In genomic region chr14:22982477-22983245, GRCh38 we compare ENCODE assay signal across 8 cellular contexts. TPM values are rescaled to one million over a fixed set of nuclear protein-coding genes. Genes with fewer than 3 reads are reported as not detected.
DNase-seq lines count a peak whose midpoint lies in the region; ATAC-seq and TF ChIP-seq lines count a peak whose summit lies in the region.

AJUBA (minus strand) TSS chr14:22982551; CDS start chr14:22982266, 285 bp downstream.

- DNase-seq in GM04503 (ENCODE audit: low read depth) (peak; percentile 81), HuH-7 (ENCODE audit: low spot score) (peak; percentile 93), SK-N-SH (peak; percentile 92), glomerular visceral epithelial cell (ENCODE audit: extremely low spot score) (peak; percentile 95), omental fat pad (ENCODE audit: low spot score) (peak; percentile 63), suprapubic skin (ENCODE audit: low spot score in 2 of 2) (peak; percentile 90 to 91)
- DNase-seq in activated naive CD4-positive, alpha-beta T cell treated with anti-CD3 and anti-CD28 coated beads, Interleukin-2, amount 50 U/mL, for 16 hours: peak; percentile 84

- no peak for TF ChIP-seq POLR2A in suprapubic skin (IDR thresholded peaks at IDR 0.05)

- CTCF ChIA-PET in SK-N-SH (lab: Yijun Ruan, JAX): interaction anchor here (0.7 to 34.9 kb wide), 21 partner anchors 8 to 426 kb away, joined by 3 to 1566 read pairs (median 4); partner anchors contain the start of genes CDH24, HAUS4, PRMT5 and PSMB11

- H3K9ac ChIP-seq in SK-N-SH: peak within 1 kb of the TSS; percentile 87

- peaks cover 56% of the 10 kb centered on the region for H3K79me2 ChIP-seq in SK-N-SH (ENCODE audit: insufficient read depth)

- WGBS in SK-N-SH (ENCODE audit: low lambda C conversion rate): 2% methylated on average over 36 of the region's 48 CpGs
- WGBS in suprapubic skin: under 1% methylated on average over 33 of the region's 48 CpGs

- ATAC-seq in omental fat pad (ENCODE audit: low FRiP score) (peak; percentile 70), GM21515 (IDR thresholded peaks at IDR 0.05; ENCODE audit: unreplicated experiment) (no peak)

- TF ChIP-seq CTCF in SK-N-SH (IDR thresholded peaks at IDR 0.05): no peak
- no peak for TF ChIP-seq CTCF in omental fat pad (IDR thresholded peaks at IDR 0.05)
- TF ChIP-seq CTCF in suprapubic skin (IDR thresholded peaks at IDR 0.05): no peak

- TF ChIP-seq EP300 in SK-N-SH (IDR thresholded peaks at IDR 0.05; ENCODE audit: borderline replicate concordance in 1 of 2, low read depth in 1 of 2, low read length in 1 of 2) (no peak), suprapubic skin (IDR thresholded peaks at IDR 0.05) (no peak)

- H3F3A ChIP-seq in SK-N-SH (replicated peaks; ENCODE audit: insufficient read depth): peaks cover 17% of the 10 kb centered on the region

- H3K9me2 ChIP-seq in SK-N-SH: no peaks in the 10 kb centered on the region

- TF ChIP-seq RAD21 in SK-N-SH (IDR thresholded peaks at IDR 0.05; ENCODE audit: low read length): no peak

- H3K4me3 ChIP-seq in SK-N-SH (ENCODE audit: low read depth in 2 of 2, low read length in 1 of 2) (peak within 1 kb of the TSS; percentile 82 to 88), suprapubic skin (peak within 1 kb of the TSS; percentile 77)

- peak within 1 kb of the TSS; percentile 55 for H2AFZ ChIP-seq in SK-N-SH (ENCODE audit: low read depth)

- H3K27me3 ChIP-seq in SK-N-SH (ENCODE audit: insufficient read depth): no peaks in the 10 kb centered on the region
- H3K27me3 ChIP-seq in suprapubic skin: no peaks in the 10 kb centered on the region

- POLR2A ChIA-PET in SK-N-SH (lab: Yijun Ruan, JAX): interaction anchor here (0.6 to 1.6 kb wide), 4 partner anchors 26 to 75 kb away, joined by 3 to 7 read pairs (median 3); partner anchors contain the start of genes CDH24 and HAUS4

- peak within 1 kb of the TSS; percentile 48 to 92 for H3K27ac ChIP-seq in SK-N-SH (ENCODE audit: low read depth in 2 of 2, low read length in 1 of 2)
- H3K27ac ChIP-seq in suprapubic skin: peak within 1 kb of the TSS; percentile 86

- peak within 1 kb of the TSS; percentile 94 for H3K4me2 ChIP-seq in SK-N-SH

- H4K20me1 ChIP-seq in SK-N-SH (ENCODE audit: insufficient read depth): no peaks in the 10 kb centered on the region

- H3K36me3 ChIP-seq in SK-N-SH (replicated peaks in 1 of 2; ENCODE audit: control insufficient read depth in 1 of 2, insufficient read depth in 2 of 2, low read length in 1 of 2) (peaks cover 0 to 4% of the 10 kb centered on the region in 2 experiments), suprapubic skin (peaks cover 5% of the 10 kb centered on the region)

- peaks cover 25 to 36% of the 10 kb centered on the region in 2 experiments for H3K4me1 ChIP-seq in SK-N-SH (ENCODE audit: control insufficient read depth in 1 of 2, insufficient read depth in 2 of 2, low read depth in 1 of 2, low read length in 1 of 2)
- peaks cover 46% of the 10 kb centered on the region for H3K4me1 ChIP-seq in suprapubic skin

- H3K9me3 ChIP-seq in SK-N-SH (no peaks in the 10 kb centered on the region), suprapubic skin (no peaks in the 10 kb centered on the region)

TF ChIP-seq in SK-N-SH, 30 proteins besides CTCF, POLR2A, EP300 and RAD21 (continues in another document):
- TF ChIP-seq POLR2AphosphoS5 (IDR thresholded peaks at IDR 0.05; ENCODE audit: low read depth, low read length) (peak; percentile 55; the same call in 1 of the 2 replicates), GABPA (IDR thresholded peaks at IDR 0.05; ENCODE audit: low read depth) (0 out of 2 replicates have a peak, but pooled peaks have one; percentile 30), RFX5 (IDR thresholded peaks at IDR 0.05; ENCODE audit: low read length) (no peak), MEF2A (IDR thresholded peaks at IDR 0.05; ENCODE audit: borderline replicate concordance, low read depth) (no peak), FOXJ3 (CRISPR knock-in tag; IDR thresholded peaks at IDR 0.05) (no peak), ZBTB33 (IDR thresholded peaks at IDR 0.05; ENCODE audit: borderline replicate concordance, low read depth) (0 out of 2 replicates have a peak, but pooled peaks have one; percentile 63), SMC3 (IDR thresholded peaks at IDR 0.05; ENCODE audit: low read depth, low read length) (no peak), FOSL2 (IDR thresholded peaks at IDR 0.05; ENCODE audit: borderline replicate concordance, low read depth) (no peak), NRF1 (IDR thresholded peaks at IDR 0.05; ENCODE audit: low read depth, low read length) (no peak), PBX3 (IDR thresholded peaks at IDR 0.05) (peak; percentile 89), USF1 (IDR thresholded peaks at IDR 0.05; ENCODE audit: borderline replicate concordance, low read depth) (0 out of 2 replicates have a peak, but pooled peaks have one; percentile 14), ELF1 (IDR thresholded peaks at IDR 0.05) (no peak), TEAD4 (IDR thresholded peaks at IDR 0.05; ENCODE audit: borderline replicate concordance, insufficient read depth) (peak; percentile 93), CHD2 (IDR thresholded peaks at IDR 0.05; ENCODE audit: low read length, partially characterized antibody) (peak; percentile 92), JUND (IDR thresholded peaks at IDR 0.05) (0 out of 2 replicates have a peak, but pooled peaks have one; percentile 19), MAX (IDR thresholded peaks at IDR 0.05; ENCODE audit: low read depth) (peak; percentile 90), USF2 (IDR thresholded peaks at IDR 0.05; ENCODE audit: borderline replicate concordance, low read depth, low read length) (no peak), TCF12 (IDR thresholded peaks at IDR 0.05) (peak; percentile 29; the same call in 1 of the 2 replicates), MXI1 (IDR thresholded peaks at IDR 0.05; ENCODE audit: low read depth, low read length) (peak; percentile 81; the same call in 1 of the 2 replicates), SIN3A (IDR thresholded peaks at IDR 0.05; ENCODE audit: borderline replicate concordance, low read depth, low read length) (peak; percentile 34; the same call in 1 of the 2 replicates), GATA2 (CRISPR knock-in tag; IDR thresholded peaks at IDR 0.05) (no peak), IRF3 (IDR thresholded peaks at IDR 0.05; ENCODE audit: low read depth, low read length) (no peak), YY1 (IDR thresholded peaks at IDR 0.05; ENCODE audit: low read depth) (peak; percentile 75)

RNA-seq across cellular contexts. Expression of gene AJUBA, which starts in this region (rescaled TPM):
- polyA plus RNA-seq in SK-N-SH (2012; rRNA removed): 24.4 and 36.2 TPM in 2 replicates
- polyA plus RNA-seq in SK-N-SH (2012; cell fraction: cytosol; rRNA removed): 20.0 and 24.7 TPM in 2 replicates
- 37.7 and 54.6 TPM in 2 replicates for polyA plus RNA-seq in SK-N-SH (2012; cell fraction: nucleus; rRNA removed)
- total RNA-seq in omental fat pad: 10 to 100 TPM in 2 of 4 donors, 1 to 10 TPM in 2; 4.0 to 13.4 (median 9.9) TPM
- total RNA-seq in suprapubic skin: 100 to 1,000 TPM in 1 of 4 donors, 10 to 100 TPM in 3; 66.0 to 120 (median 79.2) TPM

Comparison
In these comparisons a context has a peak if more than half of its experiments do, and no peak if none do; other contexts are left out.
1. RNA of gene AJUBA (total RNA-seq): 66.0 to 120 TPM in suprapubic skin; 4.0 to 13.4 TPM in omental fat pad; every median in the first group is over 4 times any median in the second.
2. Peak in every context shown above with its lines, with median percentiles within 50 percentile points of each other: DNase-seq.